Comparison of ENCODE assay signal across 9 cellular contexts in genomic region chr14:41568979-41569378, GRCh38. TPM values are rescaled to one million over a fixed set of nuclear protein-coding genes. Genes with fewer than 3 reads are reported as not detected.
"Had no signal": no experiment of that assay in that cellular context is flagged by ENCODE, and none has a peak within 500 bp of the region (broad histone marks: within the 10 kb centered on the region; RNA-seq: fewer than 3 reads in every experiment).

No MANE protein-coding gene starts in this region.

- H3K4me2 ChIP-seq: KMS-11 had no signal

- H3K9ac ChIP-seq: KMS-11 had no signal

- H3K27ac ChIP-seq: HL-60, KMS-11 had no signal

- ATAC-seq: K562 had no signal

- H3K4me3 ChIP-seq: K562 had no signal

- FAIRE-seq: HTR-8/SVneo, K562 had no signal

- DNase-seq: IMR-90, KBM-7, KG1 had no signal

RNA-seq across cellular contexts. Expression of gene LRFN5, which starts 37.7 kb away (rescaled TPM):
- total RNA-seq: HT-29 had no signal
- polyA plus RNA-seq: IgD-negative memory B cell had no signal
